ENCODE assay signal across 10 cellular contexts in genomic region chr14:59333668-59334067, GRCh38.
A peak's percentile ranks its signal among the peaks of the same experiment; 100 is the strongest.
DNase-seq lines count a peak whose midpoint lies in the region; ATAC-seq and TF ChIP-seq lines count a peak whose summit lies in the region.
"Had no signal": no experiment of that assay in that cellular context is flagged by ENCODE, and none has a peak within 500 bp of the region (broad histone marks: within the 10 kb centered on the region; RNA-seq: fewer than 3 reads in every experiment).

No MANE protein-coding gene starts in this region.

- ATAC-seq in mucosa of descending colon: peak; percentile 70
- ATAC-seq in GM21723 (IDR thresholded peaks at IDR 0.05; ENCODE audit: unreplicated experiment): no peak
- ATAC-seq: stimulated activated effector memory CD8-positive, alpha-beta T cell treated with anti-CD3 and anti-CD28 coated beads, Interleukin-12 subunit alpha, Interleukin-12 subunit beta, amount 100 ng/mL, for 72 hours had no signal

- no peaks in the 10 kb centered on the region for H3K4me1 ChIP-seq in mucosa of descending colon (ENCODE audit: low read depth)

- no peaks in the 10 kb centered on the region for H3K36me3 ChIP-seq in mucosa of descending colon (ENCODE audit: low read depth)

- CTCF ChIA-PET in AG04449 (lab: Yijun Ruan, JAX): no interaction called here

- H3K4me3 ChIP-seq in AG04449 (ENCODE audit: low read depth, low read length) (no peak overlapping the region), epithelial cell of esophagus (ENCODE audit: low read length) (no peak overlapping the region), mucosa of descending colon (no peak overlapping the region)

- POLR2A ChIA-PET in AG04449 (lab: Yijun Ruan, JAX): no interaction called here

- TF ChIP-seq CTCF in AG04449 (IDR thresholded peaks at IDR 0.05; ENCODE audit: insufficient read depth, low read length, missing control alignments) (no peak), epithelial cell of esophagus (IDR thresholded peaks at IDR 0.05; ENCODE audit: insufficient read depth, low read depth, low read length, missing control alignments) (no peak), mucosa of descending colon (IDR thresholded peaks at IDR 0.05) (no peak)

- DNase-seq in AG04449 (ENCODE audit: low read depth, low spot score) (peak; percentile 95), NCI-H2107 treated with DMSO at 0.1 percent for 48 hours (lab: John Stamatoyannopoulos, UW; ENCODE audit: unreplicated experiment) (peak; percentile 87), epithelial cell of esophagus (ENCODE audit: low read depth) (peak; percentile 79), mucosa of descending colon (peak in 1 of 3 donors; percentile 10), NCI-H2029 treated with DMSO at 0.1 percent for 48 hours (lab: John Stamatoyannopoulos, UW) (no peak), NCI-H2081 (lab: John Stamatoyannopoulos, UW) (no peak)
- no peak for DNase-seq in stimulated activated CD4-positive, alpha-beta T cell treated with anti-CD3 and anti-CD28 coated beads, Interleukin-12 subunit alpha, Interleukin-12 subunit beta, amount 100 ng/mL, for 4 hours

- no peaks in the 10 kb centered on the region for H3K9me3 ChIP-seq in mucosa of descending colon
- H3K9me3 ChIP-seq: Caco-2 had no signal

- intact Hi-C loops in mucosa of descending colon (cut with DNase I, micrococcal nuclease): no loop called here

Comparison
In these comparisons a context has a peak if more than half of its experiments do, and no peak if none do; other contexts are left out.
1. DNase-seq: peak in AG04449 (single experiment), NCI-H2107 treated with DMSO at 0.1 percent for 48 hours (single experiment) and epithelial cell of esophagus (single experiment); none in stimulated activated CD4-positive, alpha-beta T cell treated with anti-CD3 and anti-CD28 coated beads, Interleukin-12 subunit alpha, Interleukin-12 subunit beta, amount 100 ng/mL, for 4 hours (single experiment), NCI-H2029 treated with DMSO at 0.1 percent for 48 hours (single experiment) and NCI-H2081 (0 of 2).